ENCODE assay signal across 25 cellular contexts in genomic region chr7:151481650-151482505, GRCh38. TPM values are rescaled to one million over a fixed set of nuclear protein-coding genes. Genes with fewer than 3 reads are reported as not detected.
DNase-seq lines count a peak whose midpoint lies in the region; ATAC-seq and TF ChIP-seq lines count a peak whose summit lies in the region.
"Had no signal": no experiment of that assay in that cellular context is flagged by ENCODE, and none has a peak within 500 bp of the region (broad histone marks: within the 10 kb centered on the region; RNA-seq: fewer than 3 reads in every experiment).

No MANE protein-coding gene starts in this region.

- no peaks in the 10 kb centered on the region for H3K27me3 Mint-ChIP-seq in activated naive CD4-positive, alpha-beta T cell treated with anti-CD3 and anti-CD28 coated beads, Interleukin-2, amount 10 ng/mL, durations not matched to agents 7 days and 5 days
- H3K27me3 Mint-ChIP-seq: activated CD8-positive, alpha-beta T cell treated with anti-CD3 and anti-CD28 coated beads for 36 hours; naive thymus-derived CD4-positive, alpha-beta T cell had no signal

- peaks cover 60% of the 10 kb centered on the region for H3K36me3 ChIP-seq in right atrium auricular region
- peaks cover 0 to 70% (median 3%) of the 10 kb centered on the region in 3 donors for H3K36me3 ChIP-seq in esophagus squamous epithelium
- H3K36me3 ChIP-seq: uterus had no signal

- peaks cover 0 to 33% of the 10 kb centered on the region in 2 donors for H3K4me1 ChIP-seq in right atrium auricular region
- peaks cover 6 to 45% (median 15%) of the 10 kb centered on the region in 3 donors for H3K4me1 ChIP-seq in esophagus squamous epithelium
- H3K4me1 ChIP-seq: parathyroid adenoma, Peyer's patch, uterus had no signal

- ATAC-seq in Right ventricle myocardium inferior (peak; percentile 29), HG03460 (IDR thresholded peaks at IDR 0.05; ENCODE audit: unreplicated experiment) (peak; percentile 46)
- peak; percentile 45 for ATAC-seq in stimulated activated effector memory CD8-positive, alpha-beta T cell treated with anti-CD3 and anti-CD28 coated beads, Interleukin-12 subunit alpha, Interleukin-12 subunit beta, amount 100 ng/mL, for 72 hours
- ATAC-seq: activated CD8-positive, alpha-beta T cell treated with anti-CD3 and anti-CD28 coated beads for 36 hours; body of pancreas; naive thymus-derived CD4-positive, alpha-beta T cell had no signal

- DNase-seq in Right ventricle myocardium inferior (ENCODE audit: missing footprints) (no peak), right atrium auricular region (ENCODE audit: low spot score) (no peak), esophagus squamous epithelium (lab: John Stamatoyannopoulos, UW) (no peak), GM03348 (ENCODE audit: low spot score) (no peak)
- no peak for DNase-seq in stimulated activated effector memory CD8-positive, alpha-beta T cell treated with anti-CD3 and anti-CD28 coated beads, Interleukin-12 subunit alpha, Interleukin-12 subunit beta, amount 100 ng/mL, for 72 hours (ENCODE audit: low spot score in 2 of 2)
- no peak for DNase-seq in effector CD4-positive, alpha-beta T cell
- DNase-seq in activated naive CD4-positive, alpha-beta T cell treated with anti-CD3 and anti-CD28 coated beads, Interleukin-2, amount 10 ng/mL, durations not matched to agents 7 days and 5 days, result no peak
- DNase-seq: activated CD8-positive, alpha-beta T cell treated with anti-CD3 and anti-CD28 coated beads for 36 hours; activated T-cell treated with anti-CD3 and anti-CD28 coated beads, Interleukin-2, amount 50 U/mL, for 48 hours; body of pancreas; islet precursor cell; mammary epithelial cell; MG63; naive thymus-derived CD4-positive, alpha-beta T cell; NCI-H146; Peyer's patch; stimulated activated CD4-positive, alpha-beta T cell treated with anti-CD3 and anti-CD28 coated beads, Interleukin-2, amount 100 ng/mL, for 48 hours; T-helper 9 cell; uterus had no signal

- no peaks in the 10 kb centered on the region for H3K27me3 ChIP-seq in right atrium auricular region
- H3K27me3 ChIP-seq in esophagus squamous epithelium, result no peaks in the 10 kb centered on the region
- H3K27me3 ChIP-seq: body of pancreas, hepatocyte, MG63, Peyer's patch, uterus had no signal

- peaks cover 55% of the 10 kb centered on the region for H3K4me1 Mint-ChIP-seq in stimulated activated effector memory CD8-positive, alpha-beta T cell treated with anti-CD3 and anti-CD28 coated beads, Interleukin-12 subunit alpha, Interleukin-12 subunit beta, amount 100 ng/mL, for 72 hours
- H3K4me1 Mint-ChIP-seq in activated naive CD4-positive, alpha-beta T cell treated with anti-CD3 and anti-CD28 coated beads, Interleukin-2, amount 10 ng/mL, durations not matched to agents 7 days and 5 days, result peaks cover 14% of the 10 kb centered on the region

- H3K9me3 Mint-ChIP-seq in stimulated activated effector memory CD8-positive, alpha-beta T cell treated with anti-CD3 and anti-CD28 coated beads, Interleukin-12 subunit alpha, Interleukin-12 subunit beta, amount 100 ng/mL, for 72 hours, result no peaks in the 10 kb centered on the region
- H3K9me3 Mint-ChIP-seq in activated naive CD4-positive, alpha-beta T cell treated with anti-CD3 and anti-CD28 coated beads, Interleukin-2, amount 10 ng/mL, durations not matched to agents 7 days and 5 days, result no peaks in the 10 kb centered on the region
- H3K9me3 Mint-ChIP-seq: activated CD8-positive, alpha-beta T cell treated with anti-CD3 and anti-CD28 coated beads for 36 hours; naive thymus-derived CD4-positive, alpha-beta T cell had no signal

- H3K9me3 ChIP-seq in right atrium auricular region, result no peaks in the 10 kb centered on the region
- no peaks in the 10 kb centered on the region for H3K9me3 ChIP-seq in esophagus squamous epithelium
- H3K9me3 ChIP-seq: body of pancreas, MG63, Peyer's patch, uterus had no signal

- no peak overlapping the region for H3K4me3 Mint-ChIP-seq in stimulated activated effector memory CD8-positive, alpha-beta T cell treated with anti-CD3 and anti-CD28 coated beads, Interleukin-12 subunit alpha, Interleukin-12 subunit beta, amount 100 ng/mL, for 72 hours
- no peak overlapping the region for H3K4me3 Mint-ChIP-seq in activated naive CD4-positive, alpha-beta T cell treated with anti-CD3 and anti-CD28 coated beads, Interleukin-2, amount 10 ng/mL, durations not matched to agents 7 days and 5 days
- H3K4me3 Mint-ChIP-seq: activated CD8-positive, alpha-beta T cell treated with anti-CD3 and anti-CD28 coated beads for 36 hours; naive thymus-derived CD4-positive, alpha-beta T cell had no signal

- no peak for TF ChIP-seq POLR2A in esophagus squamous epithelium (IDR thresholded peaks at IDR 0.05)

- peak overlapping the region; percentile 52 for H3K27ac Mint-ChIP-seq in stimulated activated effector memory CD8-positive, alpha-beta T cell treated with anti-CD3 and anti-CD28 coated beads, Interleukin-12 subunit alpha, Interleukin-12 subunit beta, amount 100 ng/mL, for 72 hours
- no peak overlapping the region for H3K27ac Mint-ChIP-seq in activated naive CD4-positive, alpha-beta T cell treated with anti-CD3 and anti-CD28 coated beads, Interleukin-2, amount 10 ng/mL, durations not matched to agents 7 days and 5 days
- H3K27ac Mint-ChIP-seq: activated CD8-positive, alpha-beta T cell treated with anti-CD3 and anti-CD28 coated beads for 36 hours had no signal

- peaks cover 92% of the 10 kb centered on the region for H3K36me3 Mint-ChIP-seq in stimulated activated effector memory CD8-positive, alpha-beta T cell treated with anti-CD3 and anti-CD28 coated beads, Interleukin-12 subunit alpha, Interleukin-12 subunit beta, amount 100 ng/mL, for 72 hours
- H3K36me3 Mint-ChIP-seq in activated naive CD4-positive, alpha-beta T cell treated with anti-CD3 and anti-CD28 coated beads, Interleukin-2, amount 10 ng/mL, durations not matched to agents 7 days and 5 days, result peaks cover 61% of the 10 kb centered on the region

- peak overlapping the region in 1 of 2 donors; percentile 35 for H3K27ac ChIP-seq in right atrium auricular region
- H3K27ac ChIP-seq in esophagus squamous epithelium, result peak overlapping the region in 3 of 4 donors; percentile 53 to 72 (median 65)
- H3K27ac ChIP-seq: body of pancreas, coronary artery, hepatocyte, parathyroid adenoma, Peyer's patch, SK-N-MC had no signal

- intact Hi-C loops in Right ventricle myocardium inferior (cut with DNase I) (no loop called here), esophagus squamous epithelium (cut with DNase I) (no loop called here)

- CTCF ChIA-PET in activated naive CD4-positive, alpha-beta T cell treated with anti-CD3 and anti-CD28 coated beads, Interleukin-2, amount 10 ng/mL, durations not matched to agents 7 days and 5 days (lab: Charles Lee), result interaction anchor here (1.7 kb wide), 1 partner anchor 150 kb away, joined by 5 read pairs; no protein-coding TSS in a partner anchor

- 81 to 92% methylated on average over 2 to 4 of the region's 4 CpGs for WGBS in esophagus squamous epithelium, 2 donors

- TF ChIP-seq CTCF in right atrium auricular region (IDR thresholded peaks at IDR 0.05), result no peak
- TF ChIP-seq CTCF in esophagus squamous epithelium (IDR thresholded peaks at IDR 0.05), result no peak

- H3K4me3 ChIP-seq in right atrium auricular region (no peak overlapping the region), esophagus squamous epithelium (no peak overlapping the region)
- H3K4me3 ChIP-seq: body of pancreas, coronary artery, hepatocyte, MG63, Peyer's patch, SK-N-MC, uterus had no signal

RNA-seq across cellular contexts. Expression of gene RHEB, which starts 37.8 kb away (rescaled TPM):
- 135 TPM for total RNA-seq in Right ventricle myocardium inferior
- total RNA-seq in right atrium auricular region, result 100 to 1,000 TPM in 1 of 2 donors, 10 to 100 TPM in 1; 77.9 to 128 TPM
- total RNA-seq in esophagus squamous epithelium, result 10 to 100 TPM; 37.1 to 82.6 (median 54.4) TPM

RNA-seq across cellular contexts. Expression of gene CRYGN, which starts 41.9 kb away (rescaled TPM):
- not detected for total RNA-seq in Right ventricle myocardium inferior
- under 1 TPM in 1 of 2 donors, not detected in 1; 0.90 TPM for total RNA-seq in right atrium auricular region
- under 1 TPM in 1 of 4 donors, not detected in 3; 0.19 TPM for total RNA-seq in esophagus squamous epithelium
- total RNA-seq: body of pancreas, hepatocyte, mammary epithelial cell, Peyer's patch, skeletal muscle tissue had no signal
